ENCODE assay signal across 24 cellular contexts in the genomic region with DNA sequence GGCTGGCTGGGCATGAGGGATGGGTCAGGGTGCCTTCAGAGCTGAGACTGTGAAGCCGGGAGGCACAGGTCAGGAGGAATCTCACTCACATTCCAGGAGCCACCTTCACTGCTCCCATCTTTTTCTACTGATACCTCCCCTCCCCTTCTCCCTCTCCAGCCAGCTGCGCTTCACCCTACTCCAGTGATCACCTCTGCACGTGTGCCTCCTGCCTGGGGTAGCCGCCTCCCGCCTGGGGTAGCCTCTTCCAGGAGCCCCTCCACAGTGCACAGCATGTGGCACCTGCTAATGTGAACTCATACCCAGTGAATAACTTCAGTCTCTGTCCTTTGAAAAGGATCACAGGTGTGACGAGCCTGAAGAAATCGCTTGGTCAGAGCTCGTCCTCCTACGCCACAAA.
"Had no signal": no experiment of that assay in that cellular context is flagged by ENCODE, and none has a peak within 500 bp of the region (broad histone marks: within the 10 kb centered on the region; RNA-seq: fewer than 3 reads in every experiment).

No MANE protein-coding gene starts in this region.

- H3K9me3 ChIP-seq: esophagus muscularis mucosa, left lung, tibial artery had no signal

- H3K36me3 ChIP-seq: brain microvascular endothelial cell had no signal

- H3K27ac ChIP-seq: brain microvascular endothelial cell, esophagus muscularis mucosa, left lung, tibial artery, VCaP had no signal

- H3K9me3 Mint-ChIP-seq: activated CD4-positive, alpha-beta T cell treated with anti-CD3 and anti-CD28 coated beads, Interleukin-2, amount 10 ng/mL, durations not matched to agents 7 days and 5 days; activated CD8-positive, alpha-beta T cell treated with anti-CD3 and anti-CD28 coated beads for 36 hours; activated naive CD4-positive, alpha-beta T cell treated with anti-CD3 and anti-CD28 coated beads, Interleukin-2, amount 50 U/mL, for 24 hours; immature natural killer cell; natural killer cell treated with Interleukin-12 subunit alpha and Interleukin-12 subunit beta and Interleukin-15 and Interleukin-18, amount 100 ng/mL, for 72 hours; stimulated activated effector memory CD8-positive, alpha-beta T cell treated with anti-CD3 and anti-CD28 coated beads, Interleukin-12 subunit alpha, Interleukin-12 subunit beta, amount 100 ng/mL, for 72 hours; stimulated activated naive CD8-positive, alpha-beta T cell treated with anti-CD3 and anti-CD28 coated beads, Interleukin-15, amount 100 ng/mL, for 72 hours had no signal

- ATAC-seq: activated CD8-positive, alpha-beta memory T cell treated with anti-CD3 and anti-CD28 coated beads, Interleukin-2, amount 10 ng/mL, durations not matched to agents 7 days and 5 days; activated CD8-positive, alpha-beta T cell treated with anti-CD3 and anti-CD28 coated beads for 36 hours; left lung; natural killer cell treated with Interleukin-12 subunit alpha and Interleukin-12 subunit beta and Interleukin-15 and Interleukin-18, amount 100 ng/mL, for 72 hours; sciatic nerve; stimulated activated effector memory CD8-positive, alpha-beta T cell treated with anti-CD3 and anti-CD28 coated beads, Interleukin-12 subunit alpha, Interleukin-12 subunit beta, amount 100 ng/mL, for 72 hours; stimulated activated naive CD8-positive, alpha-beta T cell treated with anti-CD3 and anti-CD28 coated beads, Interleukin-15, amount 100 ng/mL, for 72 hours had no signal

- H3K27me3 ChIP-seq: brain microvascular endothelial cell, esophagus muscularis mucosa, left lung, tibial artery had no signal

- H3K27me3 Mint-ChIP-seq: activated CD4-positive, alpha-beta T cell treated with anti-CD3 and anti-CD28 coated beads, Interleukin-2, amount 10 ng/mL, durations not matched to agents 7 days and 5 days; activated CD8-positive, alpha-beta memory T cell treated with anti-CD3 and anti-CD28 coated beads, Interleukin-2, amount 10 ng/mL, durations not matched to agents 7 days and 5 days; activated CD8-positive, alpha-beta T cell treated with anti-CD3 and anti-CD28 coated beads for 36 hours; activated naive CD4-positive, alpha-beta T cell treated with anti-CD3 and anti-CD28 coated beads, Interleukin-2, amount 50 U/mL, for 24 hours; natural killer cell treated with Interleukin-12 subunit alpha and Interleukin-12 subunit beta and Interleukin-15 and Interleukin-18, amount 100 ng/mL, for 72 hours; stimulated activated naive CD8-positive, alpha-beta T cell treated with anti-CD3 and anti-CD28 coated beads, Interleukin-15, amount 100 ng/mL, for 72 hours had no signal

- H3K36me3 Mint-ChIP-seq: natural killer cell treated with Interleukin-12 subunit alpha and Interleukin-12 subunit beta and Interleukin-15 and Interleukin-18, amount 100 ng/mL, for 72 hours had no signal

- DNase-seq: activated CD4-positive, alpha-beta T cell treated with anti-CD3 and anti-CD28 coated beads, Interleukin-2, amount 10 ng/mL, durations not matched to agents 7 days and 5 days; activated CD4-positive, CD25-positive, alpha-beta regulatory T cell treated with anti-CD3 and anti-CD28 coated beads, Interleukin-2, amount 50 U/mL, for 72 hours; activated CD8-positive, alpha-beta memory T cell treated with anti-CD3 and anti-CD28 coated beads, Interleukin-2, amount 10 ng/mL, durations not matched to agents 7 days and 5 days; activated CD8-positive, alpha-beta T cell treated with anti-CD3 and anti-CD28 coated beads for 36 hours; activated gamma-delta T cell; activated T-cell treated with anti-CD3 and anti-CD28 coated beads for 4 hours; anterior cingulate cortex; brain microvascular endothelial cell; central memory CD4-positive, alpha-beta T cell; effector memory CD4-positive, alpha-beta T cell; hippocampal formation; immature natural killer cell; left lung; small intestine; stimulated activated CD4-positive, alpha-beta T cell treated with anti-CD3 and anti-CD28 coated beads, Interleukin-2, amount 100 ng/mL, for 24 hours; stimulated activated naive CD8-positive, alpha-beta T cell treated with anti-CD3 and anti-CD28 coated beads, Interleukin-15, amount 100 ng/mL, for 72 hours; tibial artery had no signal

- H3K4me3 ChIP-seq: esophagus muscularis mucosa, left lung, lung, tibial artery had no signal

- H3K4me3 Mint-ChIP-seq: activated CD4-positive, alpha-beta T cell treated with anti-CD3 and anti-CD28 coated beads, Interleukin-2, amount 10 ng/mL, durations not matched to agents 7 days and 5 days; activated CD8-positive, alpha-beta memory T cell treated with anti-CD3 and anti-CD28 coated beads, Interleukin-2, amount 10 ng/mL, durations not matched to agents 7 days and 5 days; activated CD8-positive, alpha-beta T cell treated with anti-CD3 and anti-CD28 coated beads for 36 hours; activated naive CD4-positive, alpha-beta T cell treated with anti-CD3 and anti-CD28 coated beads, Interleukin-2, amount 50 U/mL, for 24 hours; immature natural killer cell; natural killer cell treated with Interleukin-12 subunit alpha and Interleukin-12 subunit beta and Interleukin-15 and Interleukin-18, amount 100 ng/mL, for 72 hours; stimulated activated effector memory CD8-positive, alpha-beta T cell treated with anti-CD3 and anti-CD28 coated beads, Interleukin-12 subunit alpha, Interleukin-12 subunit beta, amount 100 ng/mL, for 72 hours; stimulated activated naive CD8-positive, alpha-beta T cell treated with anti-CD3 and anti-CD28 coated beads, Interleukin-15, amount 100 ng/mL, for 72 hours had no signal

- H3K27ac Mint-ChIP-seq: activated CD4-positive, alpha-beta T cell treated with anti-CD3 and anti-CD28 coated beads, Interleukin-2, amount 10 ng/mL, durations not matched to agents 7 days and 5 days; activated CD8-positive, alpha-beta memory T cell treated with anti-CD3 and anti-CD28 coated beads, Interleukin-2, amount 10 ng/mL, durations not matched to agents 7 days and 5 days; activated CD8-positive, alpha-beta T cell treated with anti-CD3 and anti-CD28 coated beads for 36 hours; activated naive CD4-positive, alpha-beta T cell treated with anti-CD3 and anti-CD28 coated beads, Interleukin-2, amount 50 U/mL, for 24 hours; natural killer cell treated with Interleukin-12 subunit alpha and Interleukin-12 subunit beta and Interleukin-15 and Interleukin-18, amount 100 ng/mL, for 72 hours; stimulated activated effector memory CD8-positive, alpha-beta T cell treated with anti-CD3 and anti-CD28 coated beads, Interleukin-12 subunit alpha, Interleukin-12 subunit beta, amount 100 ng/mL, for 72 hours had no signal
